Comparison of ENCODE assay signal across 8 cellular contexts in genomic region chr15:91302588-91303439, GRCh38.
DNase-seq lines count a peak whose midpoint lies in the region; ATAC-seq and TF ChIP-seq lines count a peak whose summit lies in the region.

No MANE protein-coding gene starts in this region.

- DNase-seq in A172 (ENCODE audit: low spot score) (peak; percentile 52), EL (peak; percentile 55), HT-29 (ENCODE audit: low spot score) (peak; percentile 71), NCI-H748 treated with DMSO at 0.1 percent for 48 hours (lab: John Stamatoyannopoulos, UW) (peak; percentile 64), amniotic stem cell (lab: John Stamatoyannopoulos, UW) (peak; percentile 20), right cardiac atrium (peak in 2 of 3 donors; percentile 39 to 50), gastrocnemius medialis (peak in 1 of 2 donors; percentile 20)

- H3K4me3 ChIP-seq in right cardiac atrium (ENCODE audit: low read length) = no peak overlapping the region
- H3K4me3 ChIP-seq in gastrocnemius medialis = no peak overlapping the region

- 19% methylated on average over 11 of the region's 11 CpGs for WGBS in right cardiac atrium

- H3K9me3 ChIP-seq in right cardiac atrium (ENCODE audit: control insufficient read depth, low read length) = no peaks in the 10 kb centered on the region
- no peaks in the 10 kb centered on the region for H3K9me3 ChIP-seq in gastrocnemius medialis

- no peaks in the 10 kb centered on the region for H3K36me3 ChIP-seq in gastrocnemius medialis

- peak; percentile 77 to 88 for ATAC-seq in right cardiac atrium
- ATAC-seq in gastrocnemius medialis = peak; percentile 80 to 81
- no peak for ATAC-seq in HG03025 (IDR thresholded peaks at IDR 0.05; ENCODE audit: low FRiP score, unreplicated experiment)

- no peak for TF ChIP-seq POLR2A in gastrocnemius medialis (IDR thresholded peaks at IDR 0.05)

- no peak overlapping the region for H3K27ac ChIP-seq in right cardiac atrium (ENCODE audit: low read length)
- no peak overlapping the region for H3K27ac ChIP-seq in gastrocnemius medialis

- H3K4me1 ChIP-seq in right cardiac atrium (ENCODE audit: control insufficient read depth, insufficient read depth, low read length) (no peaks in the 10 kb centered on the region), gastrocnemius medialis (peaks cover 0 to 3% of the 10 kb centered on the region in 2 donors)

- intact Hi-C loops in right cardiac atrium (cut with DNase I) (loop anchor here (2.0 to 10.0 kb wide), 8 partner anchors 219 to 782 kb away; partner anchors contain the start of gene SLCO3A1 (in 4 of the 4)), gastrocnemius medialis (cut with DNase I; ENCODE audit: low total_unique reads) (loop anchor here (1.0 to 10.0 kb wide), 3 partner anchors 222 to 549 kb away; no protein-coding TSS in a partner anchor)

- H3K27me3 ChIP-seq in right cardiac atrium (ENCODE audit: control insufficient read depth, insufficient read depth) (no peaks in the 10 kb centered on the region), gastrocnemius medialis (peaks cover 2 to 15% (median 6%) of the 10 kb centered on the region in 3 donors)

- peak; percentile 55 to 79 (median 68) for TF ChIP-seq CTCF in gastrocnemius medialis (IDR thresholded peaks at IDR 0.05 in 4 of 5, conservative IDR thresholded peaks at IDR 0.05 in 1 of 5)

- in situ Hi-C loops in gastrocnemius medialis (cut with MboI; ENCODE audit: low sequenced_read_pairs in 4 of 4) = loop anchor here in 3 of 4 donors (5.0 to 25.0 kb wide), 6 partner anchors 222 to 782 kb away; no protein-coding TSS in a partner anchor
